In genomic region chr5:78649816-78650561, GRCh38 we compare ENCODE assay signal across 8 cellular contexts. TPM values are rescaled to one million over a fixed set of nuclear protein-coding genes. Genes with fewer than 3 reads are reported as not detected.
DNase-seq lines count a peak whose midpoint lies in the region; TF ChIP-seq lines count a peak whose summit lies in the region.

No MANE protein-coding gene starts in this region.

- H3K27me3 Mint-ChIP-seq in activated naive CD8-positive, alpha-beta T cell treated with anti-CD3 and anti-CD28 coated beads for 36 hours: peaks cover 56% of the 10 kb centered on the region
- peaks cover 0 to 23% (median 22%) of the 10 kb centered on the region in 3 donors for H3K27me3 Mint-ChIP-seq in immature natural killer cell (ENCODE audit: low read depth in 3 of 3)

- peaks cover 18% of the 10 kb centered on the region for H3K4me1 ChIP-seq in cardiac muscle cell (ENCODE audit: low read depth)
- H3K4me1 ChIP-seq in vagina: peaks cover 20% of the 10 kb centered on the region
- peaks cover 0 to 25% (median 3%) of the 10 kb centered on the region in 4 donors for H3K4me1 ChIP-seq in Peyer's patch

- intact Hi-C loops in cardiac septum (cut with DNase I): loop anchor here (2.0 kb wide), 1 partner anchor 99 kb away; no protein-coding TSS in a partner anchor
- intact Hi-C loops in vagina (cut with DNase I): no loop called here

- H3K27ac ChIP-seq in cardiac muscle cell: peak overlapping the region; percentile 98
- peak overlapping the region; percentile 97 for H3K27ac ChIP-seq in vagina
- H3K27ac ChIP-seq in Peyer's patch: peak overlapping the region in 1 of 4 donors; percentile 94

- peaks cover 10% of the 10 kb centered on the region for H3K4me1 Mint-ChIP-seq in activated naive CD8-positive, alpha-beta T cell treated with anti-CD3 and anti-CD28 coated beads for 36 hours
- H3K4me1 Mint-ChIP-seq in immature natural killer cell: peaks cover 14 to 18% of the 10 kb centered on the region in 2 donors

- H3K27me3 ChIP-seq in cardiac muscle cell (no peaks in the 10 kb centered on the region), vagina (no peaks in the 10 kb centered on the region), Peyer's patch (no peaks in the 10 kb centered on the region)

- no peaks in the 10 kb centered on the region for H3K36me3 Mint-ChIP-seq in activated naive CD8-positive, alpha-beta T cell treated with anti-CD3 and anti-CD28 coated beads for 36 hours
- H3K36me3 Mint-ChIP-seq in immature natural killer cell: no peaks in the 10 kb centered on the region

- peak in 1 of 2 donors; percentile 71 for DNase-seq in cardiac muscle cell (ENCODE audit: low read depth in 1 of 2, low spot score in 1 of 2)
- no peak for DNase-seq in cardiac septum (ENCODE audit: low spot score)
- DNase-seq in activated naive CD8-positive, alpha-beta T cell treated with anti-CD3 and anti-CD28 coated beads for 36 hours: no peak
- no peak for DNase-seq in immature natural killer cell
- DNase-seq in vagina (ENCODE audit: extremely low spot score in 2 of 2): no peak
- no peak for DNase-seq in Peyer's patch
- DNase-seq in NCI-H2107 (lab: John Stamatoyannopoulos, UW): no peak
- DNase-seq in mesenteric fat pad (ENCODE audit: low spot score): no peak

- no peaks in the 10 kb centered on the region for H3K9me3 ChIP-seq in cardiac muscle cell (ENCODE audit: low read depth)
- no peaks in the 10 kb centered on the region for H3K9me3 ChIP-seq in vagina
- no peaks in the 10 kb centered on the region for H3K9me3 ChIP-seq in Peyer's patch

- TF ChIP-seq POLR2A in vagina (IDR thresholded peaks at IDR 0.05) (no peak), Peyer's patch (IDR thresholded peaks at IDR 0.05) (no peak)

- peak overlapping the region; percentile 92 for H3K4me3 ChIP-seq in cardiac muscle cell
- no peak overlapping the region for H3K4me3 ChIP-seq in vagina
- no peak overlapping the region for H3K4me3 ChIP-seq in Peyer's patch

- H3K27ac Mint-ChIP-seq in activated naive CD8-positive, alpha-beta T cell treated with anti-CD3 and anti-CD28 coated beads for 36 hours: no peak overlapping the region
- no peak overlapping the region for H3K27ac Mint-ChIP-seq in immature natural killer cell

- H3K9me3 Mint-ChIP-seq in activated naive CD8-positive, alpha-beta T cell treated with anti-CD3 and anti-CD28 coated beads for 36 hours: no peaks in the 10 kb centered on the region
- H3K9me3 Mint-ChIP-seq in immature natural killer cell: peaks cover 0 to 4% (median 0%) of the 10 kb centered on the region in 6 donors

- no peaks in the 10 kb centered on the region for H3K36me3 ChIP-seq in cardiac muscle cell
- no peaks in the 10 kb centered on the region for H3K36me3 ChIP-seq in vagina
- H3K36me3 ChIP-seq in Peyer's patch: no peaks in the 10 kb centered on the region

- peak overlapping the region; percentile 56 for H3K4me3 Mint-ChIP-seq in activated naive CD8-positive, alpha-beta T cell treated with anti-CD3 and anti-CD28 coated beads for 36 hours
- H3K4me3 Mint-ChIP-seq in immature natural killer cell: peak overlapping the region; percentile 31 to 77 (median 66)

- TF ChIP-seq CTCF in cardiac muscle cell (IDR thresholded peaks at IDR 0.05; ENCODE audit: low read depth, low read length): no peak
- no peak for TF ChIP-seq CTCF in vagina (IDR thresholded peaks at IDR 0.05)
- TF ChIP-seq CTCF in Peyer's patch (IDR thresholded peaks at IDR 0.05): no peak

RNA-seq across cellular contexts. Expression of gene LHFPL2, which starts 1.4 kb away (rescaled TPM):
- total RNA-seq in cardiac muscle cell (126 TPM in 2 replicates), cardiac septum (7.9 TPM), vagina (24.8 TPM), Peyer's patch (10 to 100 TPM; 22.3 to 63.4 (median 55.7) TPM), mesenteric fat pad (76.0 TPM)
- polyA plus RNA-seq in cardiac muscle cell (96.6 and 101 TPM in 2 replicates), immature natural killer cell (under 1 TPM in 2 of 3 donors, not detected in 1; 0.09 to 0.49 TPM)
- total RNA-seq in activated naive CD8-positive, alpha-beta T cell treated with anti-CD3 and anti-CD28 coated beads for 36 hours: under 1 TPM; 0.12 to 0.40 TPM
